Comparison of ENCODE assay signal across 15 cellular contexts in the genomic region with DNA sequence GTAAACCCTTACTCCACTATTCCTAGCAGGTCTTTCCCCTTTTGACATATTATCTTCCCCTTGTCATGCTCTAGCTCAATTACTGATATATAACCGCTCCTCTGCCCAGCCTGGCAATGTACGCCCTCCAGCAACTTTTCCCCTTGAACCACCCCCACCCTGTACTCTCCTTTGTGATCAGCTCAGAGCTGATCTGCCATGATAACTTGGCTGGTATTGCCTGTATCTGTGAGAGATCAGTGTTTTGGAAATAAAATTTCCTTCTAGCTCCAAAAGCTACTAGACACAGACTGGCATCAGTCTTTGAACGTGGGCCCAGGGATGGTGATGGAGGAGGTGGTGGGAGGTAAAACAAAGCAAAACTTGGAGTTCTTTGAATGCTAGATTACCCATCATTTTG.
"Had no signal": no experiment of that assay in that cellular context is flagged by ENCODE, and none has a peak within 500 bp of the region (broad histone marks: within the 10 kb centered on the region; RNA-seq: fewer than 3 reads in every experiment).

No MANE protein-coding gene starts in this region.

- H3K4me3 ChIP-seq: thoracic aorta had no signal

- H3K9me3 Mint-ChIP-seq: nephron, WTC11 had no signal

- H3K27ac Mint-ChIP-seq: activated CD4-positive, alpha-beta T cell treated with anti-CD3 and anti-CD28 coated beads for 36 hours; activated naive CD8-positive, alpha-beta T cell had no signal

- H3K9me3 ChIP-seq: thoracic aorta had no signal

- H3K4me3 Mint-ChIP-seq: activated CD4-positive, alpha-beta T cell treated with anti-CD3 and anti-CD28 coated beads for 36 hours; activated naive CD8-positive, alpha-beta T cell; WTC11 had no signal

- DNase-seq: activated CD4-positive, alpha-beta T cell treated with anti-CD3 and anti-CD28 coated beads for 36 hours; activated CD4-positive, alpha-beta T cell treated with anti-CD3 and anti-CD28 coated beads, Interleukin-2, amount 50 U/mL, for 48 hours; activated gamma-delta T cell treated with Interleukin-2 at 50 U/mL for 16 hours; central memory CD4-positive, alpha-beta T cell; cortex of kidney; effector CD4-positive, alpha-beta T cell; occipital lobe; posterior cingulate gyrus; stimulated activated CD4-positive, alpha-beta T cell treated with anti-CD3 and anti-CD28 coated beads, Interleukin-12 subunit alpha, Interleukin-12 subunit beta, amount 100 ng/mL, for 4 hours; stimulated activated CD4-positive, alpha-beta T cell treated with anti-CD3 and anti-CD28 coated beads, Interleukin-1b, Interleukin-23, amount 100 ng/mL, for 48 hours; stimulated activated naive CD4-positive, alpha-beta T cell treated with Interleukin-2 at 50 U/mL for 16 hours had no signal
